Comparison of ENCODE assay signal across 9 cellular contexts in genomic region chr2:23160006-23160405, GRCh38.
"Had no signal": no experiment of that assay in that cellular context is flagged by ENCODE, and none has a peak within 500 bp of the region (broad histone marks: within the 10 kb centered on the region; RNA-seq: fewer than 3 reads in every experiment).

No MANE protein-coding gene starts in this region.

- H3K4me3 Mint-ChIP-seq: GM23338, H9, HFFc6 had no signal

- FAIRE-seq: H1 had no signal

- ATAC-seq: GM23338, HCT116 had no signal

- H3K4me1 Mint-ChIP-seq: H9 had no signal

- H3K9me3 Mint-ChIP-seq: GM23338, H9 had no signal

- H3K27ac Mint-ChIP-seq: GM23338, H9, HFFc6 had no signal

- DNase-seq: GM23248, GOT3, H7, H9, HCEC 1CT, HFFc6 had no signal
